Comparison of ENCODE assay signal across 8 cellular contexts in the genomic region with DNA sequence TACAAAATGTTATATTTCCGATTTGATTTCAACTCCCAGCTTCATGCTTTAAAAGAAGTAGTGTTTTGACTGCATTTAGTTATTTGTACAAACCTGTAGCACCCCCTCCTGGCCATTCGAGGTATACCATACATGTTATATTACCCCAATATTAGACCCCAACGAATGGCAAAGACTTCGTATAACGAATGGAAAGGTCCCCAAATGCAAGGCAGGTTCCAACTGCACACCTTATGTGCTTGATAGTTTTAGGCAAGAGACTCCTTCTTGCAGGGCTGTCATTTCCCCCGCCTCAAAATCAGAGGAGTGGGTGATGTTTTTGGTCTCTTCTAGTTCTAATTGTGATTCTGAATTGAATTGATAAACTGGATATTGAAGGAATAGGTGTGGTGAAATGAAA.
DNase-seq lines count a peak whose midpoint lies in the region; ATAC-seq and TF ChIP-seq lines count a peak whose summit lies in the region.

No MANE protein-coding gene starts in this region.

- no peaks in the 10 kb centered on the region for H3K79me2 ChIP-seq in Loucy (ENCODE audit: insufficient read depth, low read length)

- no peak overlapping the region for H3K4me2 ChIP-seq in Loucy (ENCODE audit: low read depth, low read length, poor library complexity, severe bottlenecking)

- H3K4me3 Mint-ChIP-seq in activated CD8-positive, alpha-beta T cell treated with anti-CD3 and anti-CD28 coated beads, Interleukin-2, amount 10 ng/mL, durations not matched to agents 7 days and 5 days, result no peak overlapping the region

- H3K27me3 ChIP-seq in AG04450 (ENCODE audit: control insufficient read depth, insufficient read depth, low read length) (no peaks in the 10 kb centered on the region), Loucy (ENCODE audit: insufficient read depth, low read length, poor library complexity, severe bottlenecking) (no peaks in the 10 kb centered on the region)

- CTCF ChIA-PET in AG04450 (lab: Charles Lee), result interaction anchor here (0.5 to 3.1 kb wide), 24 partner anchors 8 to 878 kb away, joined by 3 to 21 read pairs (median 5); no protein-coding TSS in a partner anchor
- CTCF ChIA-PET in activated CD8-positive, alpha-beta T cell treated with anti-CD3 and anti-CD28 coated beads, Interleukin-2, amount 10 ng/mL, durations not matched to agents 7 days and 5 days (lab: Charles Lee), result interaction anchor here (0.6 to 8.6 kb wide), 44 partner anchors 7 to 1760 kb away, joined by 3 to 87 read pairs (median 4); a partner anchor contains a TSS

- no peak for ATAC-seq in activated CD8-positive, alpha-beta T cell treated with anti-CD3 and anti-CD28 coated beads, Interleukin-2, amount 10 ng/mL, durations not matched to agents 7 days and 5 days
- ATAC-seq in HG03196 (IDR thresholded peaks at IDR 0.05; ENCODE audit: unreplicated experiment), result no peak

- H2AFZ ChIP-seq in Loucy (ENCODE audit: low read length), result no peak overlapping the region

- H3K27ac Mint-ChIP-seq in activated CD8-positive, alpha-beta T cell treated with anti-CD3 and anti-CD28 coated beads, Interleukin-2, amount 10 ng/mL, durations not matched to agents 7 days and 5 days, result no peak overlapping the region

- no peaks in the 10 kb centered on the region for H3F3A ChIP-seq in Loucy (ENCODE audit: low read depth)

- no peak for DNase-seq in AG04450 (ENCODE audit: low read depth, low spot score)
- DNase-seq in GM12864 (ENCODE audit: low read depth), result no peak
- DNase-seq in activated CD8-positive, alpha-beta T cell treated with anti-CD3 and anti-CD28 coated beads, Interleukin-2, amount 10 ng/mL, durations not matched to agents 7 days and 5 days, result peak; percentile 76
- peak; percentile 20 for DNase-seq in fibroblast of the conjunctiva (ENCODE audit: low read depth)
- peak; percentile 9 for DNase-seq in smooth muscle cell of the brain vasculature (ENCODE audit: low read depth, low spot score)
- no peak for DNase-seq in GOT3 (lab: John Stamatoyannopoulos, UW)

- peaks cover 16% of the 10 kb centered on the region for H3K4me1 Mint-ChIP-seq in activated CD8-positive, alpha-beta T cell treated with anti-CD3 and anti-CD28 coated beads, Interleukin-2, amount 10 ng/mL, durations not matched to agents 7 days and 5 days (ENCODE audit: low read depth)

- H3K9me3 ChIP-seq in AG04450 (ENCODE audit: control insufficient read depth, insufficient read depth, low read length) (no peaks in the 10 kb centered on the region), Loucy (ENCODE audit: insufficient read depth, low read depth, low read length) (no peaks in the 10 kb centered on the region)

- TF ChIP-seq CTCF in AG04450 (IDR thresholded peaks at IDR 0.05; ENCODE audit: low read depth, low read length) (peak; percentile 55), GM12864 (IDR thresholded peaks at IDR 0.05; ENCODE audit: low read depth, low read length, missing control alignments) (peak; percentile 65), Loucy (conservative IDR thresholded peaks at IDR 0.05; ENCODE audit: low read length) (peak; percentile 82)

- H3K4me1 ChIP-seq in Loucy (ENCODE audit: insufficient read depth, low read length, poor library complexity, severe bottlenecking), result peaks cover 11% of the 10 kb centered on the region

- H3K4me3 ChIP-seq in AG04450 (ENCODE audit: low read depth, low read length) (no peak overlapping the region), GM12864 (ENCODE audit: low read depth, low read length) (no peak overlapping the region), Loucy (ENCODE audit: low read length, poor library complexity, severe bottlenecking) (no peak overlapping the region)

- peaks cover 42% of the 10 kb centered on the region for H3K36me3 Mint-ChIP-seq in activated CD8-positive, alpha-beta T cell treated with anti-CD3 and anti-CD28 coated beads, Interleukin-2, amount 10 ng/mL, durations not matched to agents 7 days and 5 days (ENCODE audit: low read depth)

- H3K36me3 ChIP-seq in Loucy (ENCODE audit: insufficient read depth, low read length), result no peaks in the 10 kb centered on the region

- no peaks in the 10 kb centered on the region for H4K20me1 ChIP-seq in Loucy (ENCODE audit: insufficient read depth, low read length, poor library complexity, severe bottlenecking)

- no peak overlapping the region for H3K9ac ChIP-seq in Loucy (ENCODE audit: low read depth, low read length, poor library complexity, severe bottlenecking)

- no peak overlapping the region for H3K27ac ChIP-seq in AG04450 (ENCODE audit: low read depth, low read length)

- no peaks in the 10 kb centered on the region for H3K27me3 Mint-ChIP-seq in activated CD8-positive, alpha-beta T cell treated with anti-CD3 and anti-CD28 coated beads, Interleukin-2, amount 10 ng/mL, durations not matched to agents 7 days and 5 days (ENCODE audit: low read depth)

- no peaks in the 10 kb centered on the region for H3K9me2 ChIP-seq in Loucy (replicated peaks; ENCODE audit: low read depth, low read length)

- POLR2A ChIA-PET in AG04450 (lab: Yijun Ruan, JAX), result interaction anchor here (0.7 kb wide), 1 partner anchor 159 kb away, joined by 3 read pairs; no protein-coding TSS in a partner anchor
- POLR2A ChIA-PET in activated CD8-positive, alpha-beta T cell treated with anti-CD3 and anti-CD28 coated beads, Interleukin-2, amount 10 ng/mL, durations not matched to agents 7 days and 5 days (lab: Charles Lee), result no interaction called here

- H3K9me3 Mint-ChIP-seq in activated CD8-positive, alpha-beta T cell treated with anti-CD3 and anti-CD28 coated beads, Interleukin-2, amount 10 ng/mL, durations not matched to agents 7 days and 5 days (ENCODE audit: insufficient read depth), result no peaks in the 10 kb centered on the region

Comparison
In these comparisons a context has a peak if more than half of its experiments do, and no peak if none do; other contexts are left out.
1. DNase-seq: peak in activated CD8-positive, alpha-beta T cell treated with anti-CD3 and anti-CD28 coated beads, Interleukin-2, amount 10 ng/mL, durations not matched to agents 7 days and 5 days (single experiment), fibroblast of the conjunctiva (single experiment) and smooth muscle cell of the brain vasculature (single experiment); none in AG04450 (single experiment), GM12864 (single experiment) and GOT3 (single experiment).
2. Peak in every context shown above with its lines, with median percentiles within 50 percentile points of each other: CTCF ChIP-seq.